In the genomic region with DNA sequence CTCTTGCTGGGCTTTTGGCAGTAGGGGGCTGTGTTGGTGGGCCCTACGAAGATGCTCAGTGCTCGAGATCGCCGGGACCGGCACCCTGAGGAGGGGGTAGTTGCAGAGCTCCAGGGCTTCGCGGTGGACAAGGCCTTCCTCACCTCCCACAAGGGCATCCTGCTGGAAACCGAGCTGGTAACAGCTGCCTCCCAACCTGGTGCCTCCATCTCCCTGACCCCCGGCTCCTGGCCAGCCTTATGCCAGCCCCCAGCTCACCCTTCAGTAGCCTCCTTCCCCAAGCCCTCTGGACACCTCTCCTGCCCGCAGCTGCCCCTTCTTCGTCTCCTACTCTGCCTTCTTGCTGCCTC, we compare ENCODE assay signal across 14 cellular contexts. TPM values are rescaled to one million over a fixed set of nuclear protein-coding genes. Genes with fewer than 3 reads are reported as not detected.
"Had no signal": no experiment of that assay in that cellular context is flagged by ENCODE, and none has a peak within 500 bp of the region (broad histone marks: within the 10 kb centered on the region; RNA-seq: fewer than 3 reads in every experiment).

No MANE protein-coding gene starts in this region.

- FAIRE-seq: TTC549 had no signal

- H3K9me3 ChIP-seq: colonic mucosa, gastrocnemius medialis, lower lobe of right lung, prostate gland, upper lobe of right lung had no signal

- H3K4me3 ChIP-seq: colonic mucosa, gastrocnemius medialis, lower lobe of right lung, prostate gland had no signal

- H3K27me3 ChIP-seq: colonic mucosa, gastrocnemius medialis, upper lobe of right lung had no signal

- DNase-seq: activated B cell treated with CpG ODN at 0.5 μM for 24 hours; activated CD4-positive, alpha-beta T cell treated with anti-CD3 and anti-CD28 coated beads, Interleukin-2, amount 50 U/mL, for 1 hour; amniotic stem cell; colonic mucosa; effector memory CD4-positive, alpha-beta T cell; lower lobe of right lung; SIG-M5; T-helper 17 cell; upper lobe of right lung had no signal

- H3K27ac ChIP-seq: colonic mucosa, lower lobe of right lung, prostate gland, upper lobe of right lung had no signal

- H3K4me1 ChIP-seq: colonic mucosa, gastrocnemius medialis, lower lobe of right lung, prostate gland, upper lobe of right lung had no signal

- H3K36me3 ChIP-seq: colonic mucosa, lower lobe of right lung, prostate gland, upper lobe of right lung had no signal

- ATAC-seq: lower lobe of right lung, T-helper 17 cell, upper lobe of right lung had no signal

RNA-seq across cellular contexts. Expression of a gene that starts 0.3 kb away (rescaled TPM):
- total RNA-seq: activated B cell treated with CpG ODN at 0.5 μM for 24 hours, kidney epithelial cell, subcutaneous adipose tissue had no signal

RNA-seq across cellular contexts. Expression of a gene that starts 4.6 kb away (rescaled TPM):
- total RNA-seq: activated B cell treated with CpG ODN at 0.5 μM for 24 hours, colonic mucosa, gastrocnemius medialis, kidney epithelial cell, lower lobe of right lung, prostate gland, subcutaneous adipose tissue, T-helper 17 cell, upper lobe of right lung had no signal

RNA-seq across cellular contexts. Expression of a gene that starts 12.2 kb away (rescaled TPM):
- total RNA-seq: activated B cell treated with CpG ODN at 0.5 μM for 24 hours, T-helper 17 cell had no signal

RNA-seq across cellular contexts. Expression of a gene that starts 30.9 kb away (rescaled TPM):
- total RNA-seq: activated B cell treated with CpG ODN at 0.5 μM for 24 hours, kidney epithelial cell, subcutaneous adipose tissue, T-helper 17 cell had no signal
